Comparison of ENCODE assay signal across 10 cellular contexts in genomic region chr1:78045600-78045849, GRCh38. TPM values are rescaled to one million over a fixed set of nuclear protein-coding genes. Genes with fewer than 3 reads are reported as not detected.
DNase-seq lines count a peak whose midpoint lies in the region; ATAC-seq, FAIRE-seq and TF ChIP-seq lines count a peak whose summit lies in the region.
"Had no signal": no experiment of that assay in that cellular context is flagged by ENCODE, and none has a peak within 500 bp of the region (broad histone marks: within the 10 kb centered on the region; RNA-seq: fewer than 3 reads in every experiment).

No MANE protein-coding gene starts in this region.

- WGBS in HUES64 = 41% methylated on average over 14 of the region's 14 CpGs

- ATAC-seq in natural killer cell treated with Interleukin-12 subunit alpha and Interleukin-12 subunit beta and Interleukin-15 and Interleukin-18, amount 100 ng/mL, for 72 hours = no peak
- ATAC-seq in HG02642 (IDR thresholded peaks at IDR 0.05; ENCODE audit: poor library complexity, unreplicated experiment) = no peak

- H3K9ac ChIP-seq in HUES64 (ENCODE audit: low read depth, low read length) = peak overlapping the region; percentile 74; the same call in 1 of the 2 replicates
- peak overlapping the region; percentile 82 for H3K9ac ChIP-seq in endothelial cell of umbilical vein (replicated peaks; ENCODE audit: extremely low read depth, insufficient read depth, low read length)

- dilution Hi-C loops in endothelial cell of umbilical vein (cut with MboI; ENCODE audit: extremely low pct_ligation_motif_present, low sequenced_read_pairs) = no loop called here

- no peaks in the 10 kb centered on the region for H3K4me1 ChIP-seq in ACC112 (ENCODE audit: control insufficient read depth, insufficient read depth, low read length, unreplicated experiment)
- H3K4me1 ChIP-seq in HUES64 (ENCODE audit: insufficient read depth, low read length) = peaks cover 15% of the 10 kb centered on the region; the same call in 1 of the 2 replicates
- H3K4me1 ChIP-seq in endothelial cell of umbilical vein (ENCODE audit: control insufficient read depth, extremely low read depth, insufficient read depth, low read length) = peaks cover 31% of the 10 kb centered on the region

- FAIRE-seq in endothelial cell of umbilical vein (lab: Jason Lieb, UNC) = peak; percentile 59

- CTCF ChIA-PET in endothelial cell of umbilical vein (lab: Charles Lee) = interaction anchor here (0.7 to 8.4 kb wide), 7 partner anchors 37 to 103 kb away, joined by 3 to 68 read pairs (median 3); no protein-coding TSS in a partner anchor

- peak overlapping the region; percentile 57 for H3K4me3 Mint-ChIP-seq in natural killer cell treated with Interleukin-12 subunit alpha and Interleukin-12 subunit beta and Interleukin-15 and Interleukin-18, amount 100 ng/mL, for 72 hours

- H3K4me3 ChIP-seq in ACC112 (ENCODE audit: low read depth, low read length) (peak overlapping the region; percentile 82), HUES64 (ENCODE audit: low read length) (peak overlapping the region; percentile 55), endothelial cell of umbilical vein (replicated peaks in 1 of 3; ENCODE audit: insufficient read depth in 1 of 3, low read depth in 1 of 3, low read length in 3 of 3) (peak overlapping the region; percentile 63 to 74 (median 73))

- POLR2A ChIA-PET in endothelial cell of umbilical vein (lab: Charles Lee) = interaction anchor here (1.0 to 2.0 kb wide), 2 partner anchors 37 to 40 kb away, joined by 3 to 11 read pairs; partner anchors contain the start of gene DNAJB4

- no TSS peak for BruUV-seq in endothelial cell of umbilical vein (replicated peaks; lab: Mats Ljungman, UMichigan)

- H3K9me3 Mint-ChIP-seq in natural killer cell treated with Interleukin-12 subunit alpha and Interleukin-12 subunit beta and Interleukin-15 and Interleukin-18, amount 100 ng/mL, for 72 hours = no peaks in the 10 kb centered on the region

- TF ChIP-seq CTCF in endothelial cell of umbilical vein (IDR thresholded peaks at IDR 0.05; ENCODE audit: extremely low read depth in 1 of 2, insufficient read depth in 1 of 2, low read depth in 1 of 2, low read length in 2 of 2) = no peak

- no peak for TF ChIP-seq POLR2A in endothelial cell of umbilical vein (IDR thresholded peaks at IDR 0.05; ENCODE audit: low read depth, low read length)

- H3K9me1 ChIP-seq in endothelial cell of umbilical vein (replicated peaks; ENCODE audit: control insufficient read depth, extremely low read depth, insufficient read depth, low read length) = no peaks in the 10 kb centered on the region

- no peak overlapping the region for H2AFZ ChIP-seq in ACC112 (ENCODE audit: low read length, unreplicated experiment)
- H2AFZ ChIP-seq in endothelial cell of umbilical vein (ENCODE audit: low read depth, low read length) = peak overlapping the region; percentile 97

- DNase-seq in endothelial cell of umbilical vein (ENCODE audit: low read depth, low spot score) (no peak), SKM-1 treated with dmso at 0.1 percent for 144 hours (lab: John Stamatoyannopoulos, UW; ENCODE audit: unreplicated experiment) (no peak), foreskin melanocyte (no peak)
- DNase-seq in natural killer cell treated with Interleukin-12 subunit alpha and Interleukin-12 subunit beta and Interleukin-15 and Interleukin-18, amount 100 ng/mL, for 72 hours (ENCODE audit: low spot score) = no peak
- no peak for DNase-seq in effector CD4-positive, alpha-beta T cell
- DNase-seq: DND-41, NCI-H1694 treated with DMSO at 0.1 percent for 48 hours had no signal

- H3K4me1 Mint-ChIP-seq in natural killer cell treated with Interleukin-12 subunit alpha and Interleukin-12 subunit beta and Interleukin-15 and Interleukin-18, amount 100 ng/mL, for 72 hours (ENCODE audit: low read depth in 2 of 2) = peaks cover 16 to 18% of the 10 kb centered on the region in 2 donors

- H3K27ac ChIP-seq in ACC112 (ENCODE audit: low read depth, low read length) (no peak overlapping the region), HUES64 (ENCODE audit: low read depth, low read length) (no peak overlapping the region), endothelial cell of umbilical vein (ENCODE audit: insufficient read depth, low read depth, low read length) (peak overlapping the region; percentile 36)

- peak overlapping the region; percentile 93 for H3K4me2 ChIP-seq in endothelial cell of umbilical vein (ENCODE audit: insufficient read depth, low read length)

- H3K9me3 ChIP-seq in HUES64 (ENCODE audit: insufficient read depth, low read depth, low read length) (no peaks in the 10 kb centered on the region), endothelial cell of umbilical vein (replicated peaks; ENCODE audit: control insufficient read depth, insufficient read depth, low read length) (no peaks in the 10 kb centered on the region)

- no peaks in the 10 kb centered on the region for H3K36me3 Mint-ChIP-seq in natural killer cell treated with Interleukin-12 subunit alpha and Interleukin-12 subunit beta and Interleukin-15 and Interleukin-18, amount 100 ng/mL, for 72 hours

- no peaks in the 10 kb centered on the region for H3K36me3 ChIP-seq in ACC112 (ENCODE audit: insufficient read depth, low read length)
- no peaks in the 10 kb centered on the region for H3K36me3 ChIP-seq in HUES64 (ENCODE audit: insufficient read depth, low read length)
- no peaks in the 10 kb centered on the region for H3K36me3 ChIP-seq in endothelial cell of umbilical vein (ENCODE audit: control insufficient read depth in 2 of 2, extremely low read depth in 1 of 2, insufficient read depth in 2 of 2, low read length in 2 of 2)

- peaks cover 31% of the 10 kb centered on the region for H3K27me3 ChIP-seq in ACC112 (ENCODE audit: insufficient read depth, low read length)
- H3K27me3 ChIP-seq in HUES64 (ENCODE audit: insufficient read depth, low read length) = peaks cover 54% of the 10 kb centered on the region
- H3K27me3 ChIP-seq in endothelial cell of umbilical vein (ENCODE audit: control insufficient read depth in 2 of 2, insufficient read depth in 2 of 2, low read length in 2 of 2) = no peaks in the 10 kb centered on the region

- peaks cover 39 to 46% of the 10 kb centered on the region in 2 donors for H3K27me3 Mint-ChIP-seq in natural killer cell treated with Interleukin-12 subunit alpha and Interleukin-12 subunit beta and Interleukin-15 and Interleukin-18, amount 100 ng/mL, for 72 hours

- intact Hi-C loops in endothelial cell of umbilical vein (cut with micrococcal nuclease) = loop anchor here (2.0 kb wide), 1 partner anchor 67 kb away; the partner anchor contains the start of gene FUBP1

- no peak overlapping the region for H3K27ac Mint-ChIP-seq in natural killer cell treated with Interleukin-12 subunit alpha and Interleukin-12 subunit beta and Interleukin-15 and Interleukin-18, amount 100 ng/mL, for 72 hours

- H3K79me2 ChIP-seq in ACC112 (ENCODE audit: control insufficient read depth, insufficient read depth, low read length, unreplicated experiment) (no peaks in the 10 kb centered on the region), endothelial cell of umbilical vein (ENCODE audit: control insufficient read depth, insufficient read depth, low read length) (no peaks in the 10 kb centered on the region)

- no peaks in the 10 kb centered on the region for H4K20me1 ChIP-seq in endothelial cell of umbilical vein (replicated peaks; ENCODE audit: control insufficient read depth, extremely low read depth, insufficient read depth, low read length)

TF ChIP-seq in endothelial cell of umbilical vein, 7 proteins besides CTCF, POLR2A, EP300 and RAD21:
- TF ChIP-seq GATA2 (IDR thresholded peaks at IDR 0.05; ENCODE audit: insufficient read depth, insufficient read length, low read depth, low read length) = no peak
- no peak for TF ChIP-seq POLR2AphosphoS5 (IDR thresholded peaks at IDR 0.05; ENCODE audit: insufficient read depth, low read depth, low read length)
- no peak for TF ChIP-seq FOS (IDR thresholded peaks at IDR 0.05; ENCODE audit: borderline replicate concordance, insufficient read depth, low read length)
- TF ChIP-seq MYC (IDR thresholded peaks at IDR 0.05; ENCODE audit: low read depth, low read length) = no peak
- no peak for TF ChIP-seq JUN (IDR thresholded peaks at IDR 0.05; ENCODE audit: borderline replicate concordance, insufficient read depth, insufficient read length, low read depth)
- no peak for TF ChIP-seq EZH2 (IDR thresholded peaks at IDR 0.05; ENCODE audit: borderline replicate concordance, low read depth, low read length, severe bottlenecking)
- TF ChIP-seq MAX (IDR thresholded peaks at IDR 0.05; ENCODE audit: insufficient read depth, insufficient read length) = no peak

RNA-seq across cellular contexts. Expression of gene GIPC2, which starts 0.2 kb away (rescaled TPM):
- polyA plus RNA-seq in HUES64 (2013, experiment 1 of 2) = 0.25 TPM
- polyA plus RNA-seq in HUES64 (2013, experiment 2 of 2) = 0.38 TPM
- 7.7 and 9.6 TPM in 2 replicates for total RNA-seq in endothelial cell of umbilical vein
- 2.1 and 2.8 TPM in 2 replicates for polyA plus RNA-seq in endothelial cell of umbilical vein
- polyA plus RNA-seq in endothelial cell of umbilical vein (2011; cell fraction: cytosol; rRNA removed) = 2.9 and 3.1 TPM in 2 replicates
- polyA plus RNA-seq in endothelial cell of umbilical vein (2011; cell fraction: nucleus; rRNA removed) = 2.8 and 3.6 TPM in 2 replicates
- 1.4 and 2.8 TPM in 2 replicates for polyA plus RNA-seq in endothelial cell of umbilical vein (2012)
- polyA minus RNA-seq in endothelial cell of umbilical vein = 4.6 and 5.6 TPM in 2 replicates
- polyA minus RNA-seq in endothelial cell of umbilical vein (2011; cell fraction: cytosol; rRNA and poly(A)+ RNA removed) = not detected
- 13.6 and 15.2 TPM in 2 replicates for polyA minus RNA-seq in endothelial cell of umbilical vein (2011; cell fraction: nucleus; rRNA and poly(A)+ RNA removed)
- total RNA-seq in natural killer cell treated with Interleukin-12 subunit alpha and Interleukin-12 subunit beta and Interleukin-15 and Interleukin-18, amount 100 ng/mL, for 72 hours = not detected

RNA-seq across cellular contexts. Expression of gene DNAJB4, which starts 40.8 kb away (rescaled TPM):
- polyA plus RNA-seq in HUES64 (2013, experiment 1 of 2) = 11.4 TPM
- polyA plus RNA-seq in HUES64 (2013, experiment 2 of 2) = 13.6 TPM
- total RNA-seq in endothelial cell of umbilical vein = 122 and 136 TPM in 2 replicates
- polyA plus RNA-seq in endothelial cell of umbilical vein = 20.1 and 30.4 TPM in 2 replicates
- polyA plus RNA-seq in endothelial cell of umbilical vein (2011; cell fraction: cytosol; rRNA removed) = 44.1 and 50.8 TPM in 2 replicates
- polyA plus RNA-seq in endothelial cell of umbilical vein (2011; cell fraction: nucleus; rRNA removed) = 39.8 and 53.7 TPM in 2 replicates
- 145 and 153 TPM in 2 replicates for polyA plus RNA-seq in endothelial cell of umbilical vein (2012)
- polyA minus RNA-seq in endothelial cell of umbilical vein = 71.8 and 78.2 TPM in 2 replicates
- polyA minus RNA-seq in endothelial cell of umbilical vein (2011; cell fraction: cytosol; rRNA and poly(A)+ RNA removed) = 6.7 TPM
- 45.6 and 48.5 TPM in 2 replicates for polyA minus RNA-seq in endothelial cell of umbilical vein (2011; cell fraction: nucleus; rRNA and poly(A)+ RNA removed)
- total RNA-seq in natural killer cell treated with Interleukin-12 subunit alpha and Interleukin-12 subunit beta and Interleukin-15 and Interleukin-18, amount 100 ng/mL, for 72 hours = 10 to 100 TPM in 1 of 2 donors, 1 to 10 TPM in 1; 8.9 to 13.2 TPM
